ENCODE assay signal across 1 cellular context in the genomic region with DNA sequence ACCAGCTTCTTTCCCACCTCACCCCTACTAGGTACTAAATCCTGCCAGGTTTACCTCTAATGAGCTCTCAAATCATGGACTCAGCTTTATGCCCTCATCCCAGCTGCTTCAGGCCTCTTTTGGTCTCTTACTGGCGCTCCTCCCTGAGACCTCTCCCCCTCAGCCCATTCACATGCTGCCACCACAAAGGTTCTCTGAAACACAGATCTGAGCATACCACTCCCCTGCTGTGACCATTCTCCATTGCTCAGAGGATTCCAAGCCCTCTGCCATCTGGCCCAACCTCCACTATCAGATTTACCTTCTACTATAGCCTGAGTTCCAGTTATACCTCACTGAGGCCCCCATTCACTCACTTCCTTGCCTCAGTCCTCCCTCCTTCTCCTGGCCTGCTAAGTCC.
TF ChIP-seq lines count a peak whose summit lies in the region.

No MANE protein-coding gene starts in this region.

TF ChIP-seq in H1, 55 proteins besides CTCF, POLR2A, EP300 and RAD21:
- no peak for TF ChIP-seq GABPA (IDR thresholded peaks at IDR 0.05; ENCODE audit: borderline replicate concordance, insufficient read depth, low read length)
- no peak for TF ChIP-seq ASH2L (IDR thresholded peaks at IDR 0.05; ENCODE audit: low read length)
- no peak for TF ChIP-seq JUND (IDR thresholded peaks at IDR 0.05; ENCODE audit: low read length)
- no peak for TF ChIP-seq SAP30 (IDR thresholded peaks at IDR 0.05; ENCODE audit: insufficient read depth, insufficient replicate concordance, low read length)
- TF ChIP-seq CHD1 (IDR thresholded peaks at IDR 0.05; ENCODE audit: low read depth, low read length) = no peak
- TF ChIP-seq, protein P1, sequence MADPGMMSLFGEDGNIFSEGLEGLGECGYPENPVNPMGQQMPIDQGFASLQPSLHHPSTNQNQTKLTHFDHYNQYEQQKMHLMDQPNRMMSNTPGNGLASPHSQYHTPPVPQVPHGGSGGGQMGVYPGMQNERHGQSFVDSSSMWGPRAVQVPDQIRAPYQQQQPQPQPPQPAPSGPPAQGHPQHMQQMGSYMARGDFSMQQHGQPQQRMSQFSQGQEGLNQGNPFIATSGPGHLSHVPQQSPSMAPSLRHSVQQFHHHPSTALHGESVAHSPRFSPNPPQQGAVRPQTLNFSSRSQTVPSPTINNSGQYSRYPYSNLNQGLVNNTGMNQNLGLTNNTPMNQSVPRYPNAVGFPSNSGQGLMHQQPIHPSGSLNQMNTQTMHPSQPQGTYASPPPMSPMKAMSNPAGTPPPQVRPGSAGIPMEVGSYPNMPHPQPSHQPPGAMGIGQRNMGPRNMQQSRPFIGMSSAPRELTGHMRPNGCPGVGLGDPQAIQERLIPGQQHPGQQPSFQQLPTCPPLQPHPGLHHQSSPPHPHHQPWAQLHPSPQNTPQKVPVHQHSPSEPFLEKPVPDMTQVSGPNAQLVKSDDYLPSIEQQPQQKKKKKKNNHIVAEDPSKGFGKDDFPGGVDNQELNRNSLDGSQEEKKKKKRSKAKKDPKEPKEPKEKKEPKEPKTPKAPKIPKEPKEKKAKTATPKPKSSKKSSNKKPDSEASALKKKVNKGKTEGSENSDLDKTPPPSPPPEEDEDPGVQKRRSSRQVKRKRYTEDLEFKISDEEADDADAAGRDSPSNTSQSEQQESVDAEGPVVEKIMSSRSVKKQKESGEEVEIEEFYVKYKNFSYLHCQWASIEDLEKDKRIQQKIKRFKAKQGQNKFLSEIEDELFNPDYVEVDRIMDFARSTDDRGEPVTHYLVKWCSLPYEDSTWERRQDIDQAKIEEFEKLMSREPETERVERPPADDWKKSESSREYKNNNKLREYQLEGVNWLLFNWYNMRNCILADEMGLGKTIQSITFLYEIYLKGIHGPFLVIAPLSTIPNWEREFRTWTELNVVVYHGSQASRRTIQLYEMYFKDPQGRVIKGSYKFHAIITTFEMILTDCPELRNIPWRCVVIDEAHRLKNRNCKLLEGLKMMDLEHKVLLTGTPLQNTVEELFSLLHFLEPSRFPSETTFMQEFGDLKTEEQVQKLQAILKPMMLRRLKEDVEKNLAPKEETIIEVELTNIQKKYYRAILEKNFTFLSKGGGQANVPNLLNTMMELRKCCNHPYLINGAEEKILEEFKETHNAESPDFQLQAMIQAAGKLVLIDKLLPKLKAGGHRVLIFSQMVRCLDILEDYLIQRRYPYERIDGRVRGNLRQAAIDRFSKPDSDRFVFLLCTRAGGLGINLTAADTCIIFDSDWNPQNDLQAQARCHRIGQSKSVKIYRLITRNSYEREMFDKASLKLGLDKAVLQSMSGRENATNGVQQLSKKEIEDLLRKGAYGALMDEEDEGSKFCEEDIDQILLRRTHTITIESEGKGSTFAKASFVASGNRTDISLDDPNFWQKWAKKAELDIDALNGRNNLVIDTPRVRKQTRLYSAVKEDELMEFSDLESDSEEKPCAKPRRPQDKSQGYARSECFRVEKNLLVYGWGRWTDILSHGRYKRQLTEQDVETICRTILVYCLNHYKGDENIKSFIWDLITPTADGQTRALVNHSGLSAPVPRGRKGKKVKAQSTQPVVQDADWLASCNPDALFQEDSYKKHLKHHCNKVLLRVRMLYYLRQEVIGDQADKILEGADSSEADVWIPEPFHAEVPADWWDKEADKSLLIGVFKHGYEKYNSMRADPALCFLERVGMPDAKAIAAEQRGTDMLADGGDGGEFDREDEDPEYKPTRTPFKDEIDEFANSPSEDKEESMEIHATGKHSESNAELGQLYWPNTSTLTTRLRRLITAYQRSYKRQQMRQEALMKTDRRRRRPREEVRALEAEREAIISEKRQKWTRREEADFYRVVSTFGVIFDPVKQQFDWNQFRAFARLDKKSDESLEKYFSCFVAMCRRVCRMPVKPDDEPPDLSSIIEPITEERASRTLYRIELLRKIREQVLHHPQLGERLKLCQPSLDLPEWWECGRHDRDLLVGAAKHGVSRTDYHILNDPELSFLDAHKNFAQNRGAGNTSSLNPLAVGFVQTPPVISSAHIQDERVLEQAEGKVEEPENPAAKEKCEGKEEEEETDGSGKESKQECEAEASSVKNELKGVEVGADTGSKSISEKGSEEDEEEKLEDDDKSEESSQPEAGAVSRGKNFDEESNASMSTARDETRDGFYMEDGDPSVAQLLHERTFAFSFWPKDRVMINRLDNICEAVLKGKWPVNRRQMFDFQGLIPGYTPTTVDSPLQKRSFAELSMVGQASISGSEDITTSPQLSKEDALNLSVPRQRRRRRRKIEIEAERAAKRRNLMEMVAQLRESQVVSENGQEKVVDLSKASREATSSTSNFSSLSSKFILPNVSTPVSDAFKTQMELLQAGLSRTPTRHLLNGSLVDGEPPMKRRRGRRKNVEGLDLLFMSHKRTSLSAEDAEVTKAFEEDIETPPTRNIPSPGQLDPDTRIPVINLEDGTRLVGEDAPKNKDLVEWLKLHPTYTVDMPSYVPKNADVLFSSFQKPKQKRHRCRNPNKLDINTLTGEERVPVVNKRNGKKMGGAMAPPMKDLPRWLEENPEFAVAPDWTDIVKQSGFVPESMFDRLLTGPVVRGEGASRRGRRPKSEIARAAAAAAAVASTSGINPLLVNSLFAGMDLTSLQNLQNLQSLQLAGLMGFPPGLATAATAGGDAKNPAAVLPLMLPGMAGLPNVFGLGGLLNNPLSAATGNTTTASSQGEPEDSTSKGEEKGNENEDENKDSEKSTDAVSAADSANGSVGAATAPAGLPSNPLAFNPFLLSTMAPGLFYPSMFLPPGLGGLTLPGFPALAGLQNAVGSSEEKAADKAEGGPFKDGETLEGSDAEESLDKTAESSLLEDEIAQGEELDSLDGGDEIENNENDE (IDR thresholded peaks at IDR 0.05; ENCODE audit: insufficient replicate concordance, low read length) = no peak
- TF ChIP-seq CTBP2 (IDR thresholded peaks at IDR 0.05; ENCODE audit: borderline replicate concordance, insufficient read depth, insufficient read length, low read length) = no peak
- TF ChIP-seq CREB1 (IDR thresholded peaks at IDR 0.05) = no peak
- no peak for TF ChIP-seq SP2 (IDR thresholded peaks at IDR 0.05; ENCODE audit: low read length)
- TF ChIP-seq TAF1 (IDR thresholded peaks at IDR 0.05; ENCODE audit: low read depth, low read length) = no peak
- TF ChIP-seq SRF (IDR thresholded peaks at IDR 0.05; ENCODE audit: low read depth, low read length) = no peak
- no peak for TF ChIP-seq TCF12 (IDR thresholded peaks at IDR 0.05; ENCODE audit: low read depth, low read length)
- no peak for TF ChIP-seq CBX5 (IDR thresholded peaks at IDR 0.05; ENCODE audit: low read depth, low read length)
- TF ChIP-seq CBX8 (IDR thresholded peaks at IDR 0.05; ENCODE audit: borderline replicate concordance, low read depth, low read length) = no peak
- no peak for TF ChIP-seq HDAC6 (IDR thresholded peaks at IDR 0.05; ENCODE audit: low read depth, low read length)
- TF ChIP-seq, protein P2, sequence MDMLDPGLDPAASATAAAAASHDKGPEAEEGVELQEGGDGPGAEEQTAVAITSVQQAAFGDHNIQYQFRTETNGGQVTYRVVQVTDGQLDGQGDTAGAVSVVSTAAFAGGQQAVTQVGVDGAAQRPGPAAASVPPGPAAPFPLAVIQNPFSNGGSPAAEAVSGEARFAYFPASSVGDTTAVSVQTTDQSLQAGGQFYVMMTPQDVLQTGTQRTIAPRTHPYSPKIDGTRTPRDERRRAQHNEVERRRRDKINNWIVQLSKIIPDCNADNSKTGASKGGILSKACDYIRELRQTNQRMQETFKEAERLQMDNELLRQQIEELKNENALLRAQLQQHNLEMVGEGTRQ (IDR thresholded peaks at IDR 0.05; ENCODE audit: low read length) = no peak
- no peak for TF ChIP-seq SP1 (IDR thresholded peaks at IDR 0.05; ENCODE audit: low read depth, low read length)
